In genomic region chr22:47059076-47059475, GRCh38 we compare ENCODE assay signal across 14 cellular contexts.
DNase-seq lines count a peak whose midpoint lies in the region; ATAC-seq, FAIRE-seq and TF ChIP-seq lines count a peak whose summit lies in the region.
"Had no signal": no experiment of that assay in that cellular context is flagged by ENCODE, and none has a peak within 500 bp of the region (broad histone marks: within the 10 kb centered on the region; RNA-seq: fewer than 3 reads in every experiment).

No MANE protein-coding gene starts in this region.

- SMC1A ChIA-PET in GM12878 (lab: Charles Lee; ENCODE audit: uncharacterized antibody, unreplicated experiment), result no interaction called here

- H3K4me3 ChIP-seq in GM12865 (ENCODE audit: low read depth, low read length), result no peak overlapping the region
- H3K4me3 ChIP-seq in Loucy (ENCODE audit: low read length, poor library complexity, severe bottlenecking), result no peak overlapping the region
- no peak overlapping the region for H3K4me3 ChIP-seq in GM12878
- no peak overlapping the region for H3K4me3 ChIP-seq in osteoblast (ENCODE audit: insufficient read depth, low read length)

- no peak for TF ChIP-seq CTCF in GM12865 (IDR thresholded peaks at IDR 0.05; ENCODE audit: insufficient read depth, low read depth, low read length, missing control alignments)
- TF ChIP-seq CTCF in Loucy (conservative IDR thresholded peaks at IDR 0.05; ENCODE audit: low read length), result no peak
- no peak for TF ChIP-seq CTCF in GM12878 (IDR thresholded peaks at IDR 0.05 in 2 of 3, conservative IDR thresholded peaks at IDR 0.05 in 1 of 3; ENCODE audit: control insufficient read depth in 2 of 3, extremely low read depth in 1 of 3, insufficient read depth in 1 of 3, low read depth in 3 of 3, low read length in 3 of 3)
- TF ChIP-seq CTCF in osteoblast (IDR thresholded peaks at IDR 0.05; ENCODE audit: extremely low read depth, low read depth, low read length), result no peak

- H3K4me2 ChIP-seq in Loucy (ENCODE audit: low read depth, low read length, poor library complexity, severe bottlenecking), result peak overlapping the region; percentile 82
- peak overlapping the region; percentile 82 for H3K4me2 ChIP-seq in GM12878 (ENCODE audit: control insufficient read depth, insufficient read depth)
- H3K4me2 ChIP-seq in osteoblast (ENCODE audit: insufficient read depth, low read length), result no peak overlapping the region

- H2AFZ ChIP-seq in Loucy (ENCODE audit: low read length) (no peak overlapping the region), GM12878 (ENCODE audit: control insufficient read depth, low read depth, low read length) (no peak overlapping the region), osteoblast (ENCODE audit: low read length) (no peak overlapping the region)

- POLR2A ChIA-PET in GM12878 (lab: Charles Lee), result no interaction called here

- H4K20me1 ChIP-seq in Loucy (ENCODE audit: insufficient read depth, low read length, poor library complexity, severe bottlenecking) (no peaks in the 10 kb centered on the region), GM12878 (ENCODE audit: control insufficient read depth, insufficient read depth) (no peaks in the 10 kb centered on the region), osteoblast (ENCODE audit: insufficient read depth, low read length) (peaks cover 11% of the 10 kb centered on the region)

- no peaks in the 10 kb centered on the region for H3K9me3 ChIP-seq in Loucy (ENCODE audit: insufficient read depth, low read depth, low read length)
- H3K9me3 ChIP-seq in GM12878 (replicated peaks; ENCODE audit: control insufficient read depth, insufficient read depth, low read length), result no peaks in the 10 kb centered on the region; the same call in 2 of the 3 replicates
- no peaks in the 10 kb centered on the region for H3K9me3 ChIP-seq in osteoblast (ENCODE audit: low read depth, low read length)

- no peak for TF ChIP-seq RAD21 in GM12878 (IDR thresholded peaks at IDR 0.05; ENCODE audit: insufficient read depth, low read depth, low read length)

- H3K9me2 ChIP-seq in Loucy (replicated peaks; ENCODE audit: low read depth, low read length), result no peaks in the 10 kb centered on the region

- BruUV-seq in GM12878 (replicated peaks; lab: Mats Ljungman, UMichigan), result no TSS peak

- in situ Hi-C loops in GM12878 (cut with MboI), result no loop called here

- H3K4me1 ChIP-seq in Loucy (ENCODE audit: insufficient read depth, low read length, poor library complexity, severe bottlenecking) (peaks cover 41% of the 10 kb centered on the region), GM12878 (ENCODE audit: control insufficient read depth, insufficient read depth, low read length) (peaks cover 21% of the 10 kb centered on the region), osteoblast (ENCODE audit: insufficient read depth, low read length) (no peaks in the 10 kb centered on the region)

- TF ChIP-seq POLR2A in GM12878 (IDR thresholded peaks at IDR 0.05; ENCODE audit: low read depth, low read length), result no peak

- peak overlapping the region; percentile 9 for H3K27ac ChIP-seq in GM12878 (ENCODE audit: control insufficient read depth, insufficient read depth)
- H3K27ac ChIP-seq in osteoblast (ENCODE audit: low read depth, low read length), result no peak overlapping the region
- H3K27ac ChIP-seq: RWPE1 had no signal

- H3K36me3 ChIP-seq in Loucy (ENCODE audit: insufficient read depth, low read length), result peaks cover 25% of the 10 kb centered on the region; the same call in 1 of the 2 replicates
- H3K36me3 ChIP-seq in GM12878 (ENCODE audit: control insufficient read depth in 2 of 2, insufficient read depth in 2 of 2, low read length in 1 of 2), result peaks cover 12 to 13% of the 10 kb centered on the region in 2 experiments; a peak in 3 of 4 replicates
- no peaks in the 10 kb centered on the region for H3K36me3 ChIP-seq in osteoblast (ENCODE audit: insufficient read depth, low read length)

- no peaks in the 10 kb centered on the region for H3F3A ChIP-seq in Loucy (ENCODE audit: low read depth)

- H3K79me2 ChIP-seq in Loucy (ENCODE audit: insufficient read depth, low read length), result peaks cover 38% of the 10 kb centered on the region
- H3K79me2 ChIP-seq in GM12878 (ENCODE audit: control insufficient read depth, insufficient read depth, low read length), result no peaks in the 10 kb centered on the region
- H3K79me2 ChIP-seq in osteoblast (ENCODE audit: insufficient read depth, low read length), result no peaks in the 10 kb centered on the region

- intact Hi-C loops in GM12878 (cut with micrococcal nuclease; ENCODE audit: unreplicated experiment), result no loop called here

- DNase-seq in GM12865 (ENCODE audit: low read depth) (peak; percentile 39), GM12878 (ENCODE audit: low read depth, low spot score) (no peak), osteoblast (ENCODE audit: insufficient read length, low spot score, missing footprints) (peak; percentile 49), NCI-H146 (lab: John Stamatoyannopoulos, UW) (no peak), HuH-7.5 (ENCODE audit: low spot score) (no peak), 8988T (no peak), NCI-H226 (no peak)
- DNase-seq: AML-193; CD4-positive, CD25-positive, alpha-beta regulatory T cell; NCI-H1930; NCI-H510A treated with DMSO at 0.1 percent for 48 hours; OCI-M1 had no signal

- FAIRE-seq in GM12878 (lab: Jason Lieb, UNC), result no peak

- 64% methylated on average over 15 of the region's 15 CpGs for WGBS in GM12878 (ENCODE audit: insufficient coverage, insufficient replicate concordance, low lambda C conversion rate, missing lambda C conversion rate)

- peak; percentile 64 for ATAC-seq in GM12878

- RAD21 ChIA-PET in GM12878 (lab: Charles Lee; ENCODE audit: unreplicated experiment), result no interaction called here

- H3K27me3 ChIP-seq in Loucy (ENCODE audit: insufficient read depth, low read length, poor library complexity, severe bottlenecking) (no peaks in the 10 kb centered on the region), GM12878 (replicated peaks in 1 of 2; ENCODE audit: control insufficient read depth in 2 of 2, insufficient read depth in 2 of 2, low read length in 1 of 2) (no peaks in the 10 kb centered on the region), osteoblast (ENCODE audit: insufficient read depth, low read length) (no peaks in the 10 kb centered on the region)

- CTCF ChIA-PET in GM12878 (lab: Yijun Ruan, JAX), result no interaction called here

- no peak for TF ChIP-seq EP300 in GM12878 (IDR thresholded peaks at IDR 0.05; ENCODE audit: borderline replicate concordance in 1 of 2, control insufficient read depth in 1 of 2, low read depth in 2 of 2, low read length in 2 of 2)

- H3K9ac ChIP-seq in Loucy (ENCODE audit: low read depth, low read length, poor library complexity, severe bottlenecking) (peak overlapping the region; percentile 26), GM12878 (ENCODE audit: control insufficient read depth, insufficient read depth, low read length) (0 out of 2 replicates have a peak overlapping the region, but pooled peaks have one; percentile 1)

TF ChIP-seq in GM12878, 131 proteins besides CTCF, POLR2A, EP300 and RAD21 (continues in another document):
- TF ChIP-seq CHD2 (IDR thresholded peaks at IDR 0.05; ENCODE audit: borderline replicate concordance, low read depth, low read length) (no peak), ZNF207 (IDR thresholded peaks at IDR 0.05; ENCODE audit: borderline replicate concordance) (no peak), GABPA (IDR thresholded peaks at IDR 0.05; ENCODE audit: low read depth) (no peak), ASH2L (IDR thresholded peaks at IDR 0.05; ENCODE audit: borderline replicate concordance, low read depth) (no peak), IKZF1 (conservative IDR thresholded peaks at IDR 0.05) (no peak), SKIL (IDR thresholded peaks at IDR 0.05; ENCODE audit: low read depth, poor library complexity, severe bottlenecking) (no peak)
- TF ChIP-seq, protein P1, sequence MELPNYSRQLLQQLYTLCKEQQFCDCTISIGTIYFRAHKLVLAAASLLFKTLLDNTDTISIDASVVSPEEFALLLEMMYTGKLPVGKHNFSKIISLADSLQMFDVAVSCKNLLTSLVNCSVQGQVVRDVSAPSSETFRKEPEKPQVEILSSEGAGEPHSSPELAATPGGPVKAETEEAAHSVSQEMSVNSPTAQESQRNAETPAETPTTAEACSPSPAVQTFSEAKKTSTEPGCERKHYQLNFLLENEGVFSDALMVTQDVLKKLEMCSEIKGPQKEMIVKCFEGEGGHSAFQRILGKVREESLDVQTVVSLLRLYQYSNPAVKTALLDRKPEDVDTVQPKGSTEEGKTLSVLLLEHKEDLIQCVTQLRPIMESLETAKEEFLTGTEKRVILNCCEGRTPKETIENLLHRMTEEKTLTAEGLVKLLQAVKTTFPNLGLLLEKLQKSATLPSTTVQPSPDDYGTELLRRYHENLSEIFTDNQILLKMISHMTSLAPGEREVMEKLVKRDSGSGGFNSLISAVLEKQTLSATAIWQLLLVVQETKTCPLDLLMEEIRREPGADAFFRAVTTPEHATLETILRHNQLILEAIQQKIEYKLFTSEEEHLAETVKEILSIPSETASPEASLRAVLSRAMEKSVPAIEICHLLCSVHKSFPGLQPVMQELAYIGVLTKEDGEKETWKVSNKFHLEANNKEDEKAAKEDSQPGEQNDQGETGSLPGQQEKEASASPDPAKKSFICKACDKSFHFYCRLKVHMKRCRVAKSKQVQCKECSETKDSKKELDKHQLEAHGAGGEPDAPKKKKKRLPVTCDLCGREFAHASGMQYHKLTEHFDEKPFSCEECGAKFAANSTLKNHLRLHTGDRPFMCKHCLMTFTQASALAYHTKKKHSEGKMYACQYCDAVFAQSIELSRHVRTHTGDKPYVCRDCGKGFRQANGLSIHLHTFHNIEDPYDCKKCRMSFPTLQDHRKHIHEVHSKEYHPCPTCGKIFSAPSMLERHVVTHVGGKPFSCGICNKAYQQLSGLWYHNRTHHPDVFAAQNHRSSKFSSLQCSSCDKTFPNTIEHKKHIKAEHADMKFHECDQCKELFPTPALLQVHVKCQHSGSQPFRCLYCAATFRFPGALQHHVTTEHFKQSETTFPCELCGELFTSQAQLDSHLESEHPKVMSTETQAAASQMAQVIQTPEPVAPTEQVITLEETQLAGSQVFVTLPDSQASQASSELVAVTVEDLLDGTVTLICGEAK (IDR thresholded peaks at IDR 0.05; ENCODE audit: borderline replicate concordance), result no peak

Comparison
In these comparisons a context has a peak if more than half of its experiments do, and no peak if none do; other contexts are left out.
1. DNase-seq: peak in GM12865 (single experiment) and osteoblast (single experiment); none in GM12878 (single experiment), NCI-H146 (single experiment), HuH-7.5 (single experiment), 8988T (single experiment) and NCI-H226 (single experiment).